In the genomic region with DNA sequence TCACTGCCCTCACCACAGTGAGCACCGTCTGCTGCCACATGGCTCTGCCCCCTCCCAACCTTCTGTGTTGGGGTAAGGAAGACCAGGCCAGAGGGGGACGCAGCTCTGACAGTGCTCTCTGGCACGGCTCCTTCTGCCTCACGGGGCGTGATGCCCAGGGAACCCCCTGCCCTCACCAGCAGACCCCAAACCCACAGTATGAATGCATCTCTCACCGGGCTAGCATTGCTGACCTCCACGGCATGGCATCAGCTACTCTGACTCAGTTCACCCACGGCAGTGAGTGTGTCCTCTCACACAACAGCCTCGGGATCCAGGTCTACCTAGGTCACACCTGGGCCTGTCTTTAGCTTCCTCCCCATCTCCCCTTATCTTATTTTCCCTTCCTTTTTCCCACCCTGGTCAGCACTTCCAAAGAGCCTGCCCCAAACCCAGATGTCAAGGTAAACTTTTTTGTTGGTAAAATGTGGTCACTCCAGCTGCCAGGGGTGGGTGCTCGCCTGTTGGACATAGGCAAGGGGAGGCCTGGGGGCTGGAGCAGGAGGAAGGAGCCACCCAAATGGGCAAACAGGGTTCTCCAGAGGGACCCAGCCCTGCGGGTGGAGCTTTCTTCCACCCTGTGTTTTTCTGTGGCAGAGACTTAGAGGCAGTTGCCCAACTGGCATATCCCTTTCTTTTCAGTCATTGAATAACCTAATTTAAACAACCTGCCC, we compare ENCODE assay signal across 21 cellular contexts. TPM values are rescaled to one million over a fixed set of nuclear protein-coding genes. Genes with fewer than 3 reads are reported as not detected.
A peak's percentile ranks its signal among the peaks of the same experiment; 100 is the strongest.
DNase-seq lines count a peak whose midpoint lies in the region; ATAC-seq and TF ChIP-seq lines count a peak whose summit lies in the region.
"Had no signal": no experiment of that assay in that cellular context is flagged by ENCODE, and none has a peak within 500 bp of the region (broad histone marks: within the 10 kb centered on the region; RNA-seq: fewer than 3 reads in every experiment).

No MANE protein-coding gene starts in this region.

- H3K36me3 Mint-ChIP-seq in natural killer cell treated with Interleukin-12 subunit alpha and Interleukin-12 subunit beta and Interleukin-15 and Interleukin-18, amount 100 ng/mL, for 72 hours, result no peaks in the 10 kb centered on the region
- no peaks in the 10 kb centered on the region for H3K36me3 Mint-ChIP-seq in natural killer cell
- H3K36me3 Mint-ChIP-seq: activated naive CD4-positive, alpha-beta T cell treated with anti-CD3 and anti-CD28 coated beads, Interleukin-2, amount 50 U/mL, for 72 hours; CD4-positive, alpha-beta memory T cell; T-cell had no signal

- no peak for ATAC-seq in natural killer cell treated with Interleukin-12 subunit alpha and Interleukin-12 subunit beta and Interleukin-15 and Interleukin-18, amount 100 ng/mL, for 72 hours
- no peak for ATAC-seq in natural killer cell
- no peak for ATAC-seq in sciatic nerve
- no peak for ATAC-seq in GM18517 (IDR thresholded peaks at IDR 0.05; ENCODE audit: unreplicated experiment)
- no peak for ATAC-seq in GM19467 (IDR thresholded peaks at IDR 0.05; ENCODE audit: unreplicated experiment)
- ATAC-seq: activated naive CD4-positive, alpha-beta T cell treated with anti-CD3 and anti-CD28 coated beads, Interleukin-2, amount 50 U/mL, for 72 hours; left lung; T-cell had no signal

- DNase-seq in natural killer cell treated with Interleukin-12 subunit alpha and Interleukin-12 subunit beta and Interleukin-15 and Interleukin-18, amount 100 ng/mL, for 72 hours (ENCODE audit: low spot score), result peak; percentile 49
- DNase-seq in natural killer cell (no peak), islet precursor cell (peak; percentile 35), sciatic nerve (ENCODE audit: low spot score) (peak; percentile 42), NCI-H510A (lab: John Stamatoyannopoulos, UW) (no peak)
- DNase-seq: activated CD4-positive, alpha-beta T cell treated with anti-CD3 and anti-CD28 coated beads, Interleukin-2, amount 10 ng/mL, durations not matched to agents 7 days and 5 days; CD4-positive, alpha-beta memory T cell; effector memory CD4-positive, alpha-beta T cell; GF-D8; GM23248; MG63; NCI-H748 treated with DMSO at 0.1 percent for 48 hours; OCI-M1; substantia nigra; T-cell had no signal

- no peak overlapping the region for H3K27ac Mint-ChIP-seq in natural killer cell treated with Interleukin-12 subunit alpha and Interleukin-12 subunit beta and Interleukin-15 and Interleukin-18, amount 100 ng/mL, for 72 hours
- no peak overlapping the region for H3K27ac Mint-ChIP-seq in natural killer cell
- H3K27ac Mint-ChIP-seq: activated CD4-positive, alpha-beta T cell treated with anti-CD3 and anti-CD28 coated beads, Interleukin-2, amount 10 ng/mL, durations not matched to agents 7 days and 5 days; T-cell had no signal

- TF ChIP-seq CTCF in natural killer cell (IDR thresholded peaks at IDR 0.05), result no peak

- peaks cover 0 to 2% of the 10 kb centered on the region in 2 donors for H3K4me1 Mint-ChIP-seq in natural killer cell treated with Interleukin-12 subunit alpha and Interleukin-12 subunit beta and Interleukin-15 and Interleukin-18, amount 100 ng/mL, for 72 hours (ENCODE audit: low read depth in 2 of 2)
- no peaks in the 10 kb centered on the region for H3K4me1 Mint-ChIP-seq in natural killer cell
- H3K4me1 Mint-ChIP-seq: activated CD4-positive, alpha-beta T cell treated with anti-CD3 and anti-CD28 coated beads, Interleukin-2, amount 10 ng/mL, durations not matched to agents 7 days and 5 days; CD4-positive, alpha-beta memory T cell; T-cell had no signal

- peaks cover 0 to 5% of the 10 kb centered on the region in 2 donors for H3K27me3 Mint-ChIP-seq in natural killer cell treated with Interleukin-12 subunit alpha and Interleukin-12 subunit beta and Interleukin-15 and Interleukin-18, amount 100 ng/mL, for 72 hours
- no peaks in the 10 kb centered on the region for H3K27me3 Mint-ChIP-seq in natural killer cell (ENCODE audit: low read depth in 2 of 2)
- H3K27me3 Mint-ChIP-seq: activated CD4-positive, alpha-beta T cell treated with anti-CD3 and anti-CD28 coated beads, Interleukin-2, amount 10 ng/mL, durations not matched to agents 7 days and 5 days had no signal

- no peaks in the 10 kb centered on the region for H3K9me3 Mint-ChIP-seq in natural killer cell treated with Interleukin-12 subunit alpha and Interleukin-12 subunit beta and Interleukin-15 and Interleukin-18, amount 100 ng/mL, for 72 hours
- H3K9me3 Mint-ChIP-seq in natural killer cell, result no peaks in the 10 kb centered on the region
- H3K9me3 Mint-ChIP-seq: activated CD4-positive, alpha-beta T cell treated with anti-CD3 and anti-CD28 coated beads, Interleukin-2, amount 10 ng/mL, durations not matched to agents 7 days and 5 days; activated naive CD4-positive, alpha-beta T cell treated with anti-CD3 and anti-CD28 coated beads, Interleukin-2, amount 50 U/mL, for 72 hours; CD4-positive, alpha-beta memory T cell; T-cell had no signal

- H3K4me3 Mint-ChIP-seq in natural killer cell treated with Interleukin-12 subunit alpha and Interleukin-12 subunit beta and Interleukin-15 and Interleukin-18, amount 100 ng/mL, for 72 hours, result no peak overlapping the region
- H3K4me3 Mint-ChIP-seq in natural killer cell, result no peak overlapping the region
- H3K4me3 Mint-ChIP-seq: activated CD4-positive, alpha-beta T cell treated with anti-CD3 and anti-CD28 coated beads, Interleukin-2, amount 10 ng/mL, durations not matched to agents 7 days and 5 days; CD4-positive, alpha-beta memory T cell; T-cell had no signal

- intact Hi-C loops in natural killer cell (cut with micrococcal nuclease) (no loop called here), sciatic nerve (cut with DNase I) (no loop called here)

RNA-seq across cellular contexts. Expression of gene CALML3, which starts 4.4 kb away (rescaled TPM):
- total RNA-seq in natural killer cell treated with Interleukin-12 subunit alpha and Interleukin-12 subunit beta and Interleukin-15 and Interleukin-18, amount 100 ng/mL, for 72 hours, result not detected
- not detected for total RNA-seq in natural killer cell
- not detected for total RNA-seq in sciatic nerve
- total RNA-seq: activated CD4-positive, alpha-beta T cell treated with anti-CD3 and anti-CD28 coated beads, Interleukin-2, amount 10 ng/mL, durations not matched to agents 7 days and 5 days; activated naive CD4-positive, alpha-beta T cell treated with anti-CD3 and anti-CD28 coated beads, Interleukin-2, amount 50 U/mL, for 72 hours; CD4-positive, alpha-beta memory T cell; GM23248; left lung; mononuclear cell; pulmonary artery endothelial cell; T-cell had no signal

RNA-seq across cellular contexts. Expression of gene CALML5, which starts 29.8 kb away (rescaled TPM):
- total RNA-seq in natural killer cell treated with Interleukin-12 subunit alpha and Interleukin-12 subunit beta and Interleukin-15 and Interleukin-18, amount 100 ng/mL, for 72 hours, result not detected
- total RNA-seq in natural killer cell, result not detected
- total RNA-seq in sciatic nerve, result not detected
- total RNA-seq: activated CD4-positive, alpha-beta T cell treated with anti-CD3 and anti-CD28 coated beads, Interleukin-2, amount 10 ng/mL, durations not matched to agents 7 days and 5 days; activated naive CD4-positive, alpha-beta T cell treated with anti-CD3 and anti-CD28 coated beads, Interleukin-2, amount 50 U/mL, for 72 hours; CD4-positive, alpha-beta memory T cell; GM23248; left lung; mononuclear cell; pulmonary artery endothelial cell; T-cell had no signal

Comparison
In these comparisons a context has a peak if more than half of its experiments do, and no peak if none do; other contexts are left out.
1. DNase-seq: peak in natural killer cell treated with Interleukin-12 subunit alpha and Interleukin-12 subunit beta and Interleukin-15 and Interleukin-18, amount 100 ng/mL, for 72 hours (single experiment), islet precursor cell (single experiment) and sciatic nerve (single experiment); none in natural killer cell (single experiment) and NCI-H510A (single experiment).